In the genomic region with DNA sequence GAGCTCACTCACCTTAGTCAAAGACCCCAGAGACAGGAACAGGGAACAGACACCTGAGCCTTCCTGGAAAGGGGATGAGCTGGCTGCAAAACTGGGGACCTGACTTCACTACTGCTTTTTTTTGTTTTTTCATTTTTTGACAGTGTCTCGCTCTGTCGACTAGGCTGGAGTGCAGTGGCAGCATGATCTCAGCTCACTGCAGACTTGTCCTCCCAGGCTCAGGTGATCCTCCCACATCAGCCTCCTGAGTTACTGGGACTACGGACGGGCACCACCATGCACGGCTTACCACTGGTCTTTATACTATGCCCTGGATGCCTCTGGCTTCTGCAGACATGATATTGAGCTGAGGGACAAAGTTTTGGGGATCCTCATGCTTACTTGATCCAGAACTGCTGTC, we compare ENCODE assay signal across 8 cellular contexts.
"Had no signal": no experiment of that assay in that cellular context is flagged by ENCODE, and none has a peak within 500 bp of the region (broad histone marks: within the 10 kb centered on the region; RNA-seq: fewer than 3 reads in every experiment).

No MANE protein-coding gene starts in this region.

- H3K4me3 ChIP-seq: GM12878 had no signal

- DNase-seq: GDM1, GF-D8 had no signal

- ATAC-seq: GM12878 had no signal

- FAIRE-seq: G401.6, GM12878, GM12891, GM12892, GM18507, GM19239 had no signal
